Comparison of ENCODE assay signal across 17 cellular contexts in the genomic region with DNA sequence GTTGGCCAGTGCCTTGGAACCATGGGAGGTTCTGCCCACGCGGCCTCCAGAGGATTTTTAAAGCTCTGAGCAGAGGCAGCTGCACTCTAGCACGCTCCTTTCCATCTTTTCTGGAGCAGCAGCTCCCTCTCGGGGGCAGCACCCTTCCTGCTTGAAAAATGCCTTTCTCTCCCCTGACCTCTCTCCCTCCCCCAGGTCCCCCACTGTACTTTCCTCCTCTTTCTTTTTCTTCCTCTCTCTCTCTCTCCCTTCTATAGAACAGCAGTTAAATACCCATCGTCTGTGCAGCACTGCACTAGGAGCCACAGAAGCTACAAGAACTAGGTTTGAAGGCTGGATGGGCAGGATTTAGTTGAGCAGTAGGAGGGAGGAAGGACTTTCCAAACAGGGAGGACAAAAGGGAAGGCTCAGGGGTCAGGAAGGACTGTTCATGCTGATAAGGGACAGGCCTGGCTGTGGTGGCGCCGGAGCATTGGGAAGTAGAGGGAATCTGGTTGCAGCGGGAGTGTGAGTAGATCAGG. TPM values are rescaled to one million over a fixed set of nuclear protein-coding genes. Genes with fewer than 3 reads are reported as not detected.
DNase-seq lines count a peak whose midpoint lies in the region; ATAC-seq and TF ChIP-seq lines count a peak whose summit lies in the region.
"Had no signal": no experiment of that assay in that cellular context is flagged by ENCODE, and none has a peak within 500 bp of the region (broad histone marks: within the 10 kb centered on the region; RNA-seq: fewer than 3 reads in every experiment).

No MANE protein-coding gene starts in this region.

- H3K27me3 ChIP-seq in muscle layer of colon (ENCODE audit: control insufficient read depth in 1 of 2, insufficient read depth in 2 of 2, low read length in 2 of 2) (no peaks in the 10 kb centered on the region), vagina (no peaks in the 10 kb centered on the region)

- no peak overlapping the region for H3K4me3 ChIP-seq in fibroblast of villous mesenchyme (ENCODE audit: low read depth, low read length)
- H3K4me3 ChIP-seq in muscle layer of colon (ENCODE audit: low read depth in 1 of 2, low read length in 2 of 2): no peak overlapping the region
- H3K4me3 ChIP-seq in vagina: no peak overlapping the region

- H3K4me1 ChIP-seq in muscle layer of colon (ENCODE audit: insufficient read depth, low read length) (peaks cover 72% of the 10 kb centered on the region), vagina (peaks cover 68% of the 10 kb centered on the region)

- H3K4me1 Mint-ChIP-seq in activated naive CD4-positive, alpha-beta T cell treated with anti-CD3 and anti-CD28 coated beads for 36 hours (ENCODE audit: low read depth): peaks cover 7% of the 10 kb centered on the region
- H3K4me1 Mint-ChIP-seq in activated CD4-positive, alpha-beta T cell treated with anti-CD3 and anti-CD28 coated beads, Interleukin-2, amount 10 ng/mL, durations not matched to agents 24 days and 14 days: peaks cover 4% of the 10 kb centered on the region

- CTCF ChIA-PET in activated naive CD4-positive, alpha-beta T cell treated with anti-CD3 and anti-CD28 coated beads for 36 hours (lab: Charles Lee): no interaction called here

- H3K4me3 Mint-ChIP-seq in activated naive CD4-positive, alpha-beta T cell treated with anti-CD3 and anti-CD28 coated beads for 36 hours: no peak overlapping the region
- H3K4me3 Mint-ChIP-seq in activated CD4-positive, alpha-beta T cell treated with anti-CD3 and anti-CD28 coated beads, Interleukin-2, amount 10 ng/mL, durations not matched to agents 24 days and 14 days: no peak overlapping the region
- H3K4me3 Mint-ChIP-seq: activated T-cell treated with anti-CD3 and anti-CD28 coated beads, Interleukin-2, amount 50 U/mL, for 4 hours; neural crest cell had no signal

- peak overlapping the region; percentile 26 for H3K27ac ChIP-seq in muscle layer of colon (ENCODE audit: low read depth, low read length)
- H3K27ac ChIP-seq in vagina: peak overlapping the region; percentile 24
- H3K27ac ChIP-seq: 22Rv1 had no signal

- ATAC-seq in GM18907 (IDR thresholded peaks at IDR 0.05; ENCODE audit: unreplicated experiment): no peak
- ATAC-seq: activated T-cell treated with anti-CD3 and anti-CD28 coated beads, Interleukin-2, amount 50 U/mL, for 4 hours had no signal

- peaks cover 5% of the 10 kb centered on the region for H3K27me3 Mint-ChIP-seq in activated naive CD4-positive, alpha-beta T cell treated with anti-CD3 and anti-CD28 coated beads for 36 hours (ENCODE audit: low read depth)
- H3K27me3 Mint-ChIP-seq in activated CD4-positive, alpha-beta T cell treated with anti-CD3 and anti-CD28 coated beads, Interleukin-2, amount 10 ng/mL, durations not matched to agents 24 days and 14 days: peaks cover 7% of the 10 kb centered on the region

- H3K9ac ChIP-seq in muscle layer of colon (ENCODE audit: low read length): no peak overlapping the region

- no peaks in the 10 kb centered on the region for H3K9me3 Mint-ChIP-seq in activated naive CD4-positive, alpha-beta T cell treated with anti-CD3 and anti-CD28 coated beads for 36 hours
- no peaks in the 10 kb centered on the region for H3K9me3 Mint-ChIP-seq in activated CD4-positive, alpha-beta T cell treated with anti-CD3 and anti-CD28 coated beads, Interleukin-2, amount 10 ng/mL, durations not matched to agents 24 days and 14 days
- H3K9me3 Mint-ChIP-seq: activated T-cell treated with anti-CD3 and anti-CD28 coated beads, Interleukin-2, amount 50 U/mL, for 4 hours; neural crest cell had no signal

- peaks cover 5% of the 10 kb centered on the region for H3K36me3 ChIP-seq in muscle layer of colon (ENCODE audit: insufficient read depth, low read length)
- H3K36me3 ChIP-seq in vagina: no peaks in the 10 kb centered on the region

- no peaks in the 10 kb centered on the region for H3K36me3 Mint-ChIP-seq in activated naive CD4-positive, alpha-beta T cell treated with anti-CD3 and anti-CD28 coated beads for 36 hours (ENCODE audit: low read depth)
- H3K36me3 Mint-ChIP-seq in activated CD4-positive, alpha-beta T cell treated with anti-CD3 and anti-CD28 coated beads, Interleukin-2, amount 10 ng/mL, durations not matched to agents 24 days and 14 days (ENCODE audit: low read depth): no peaks in the 10 kb centered on the region

- TF ChIP-seq CTCF in fibroblast of villous mesenchyme (IDR thresholded peaks at IDR 0.05; ENCODE audit: insufficient read depth, low read depth, low read length) (peak; percentile 46), vagina (IDR thresholded peaks at IDR 0.05) (peak in 1 of 3 experiments; percentile 11)

- no peaks in the 10 kb centered on the region for H3K9me3 ChIP-seq in muscle layer of colon (ENCODE audit: low read length)
- H3K9me3 ChIP-seq in vagina: no peaks in the 10 kb centered on the region

- H3K27ac Mint-ChIP-seq in activated naive CD4-positive, alpha-beta T cell treated with anti-CD3 and anti-CD28 coated beads for 36 hours: no peak overlapping the region
- H3K27ac Mint-ChIP-seq in activated CD4-positive, alpha-beta T cell treated with anti-CD3 and anti-CD28 coated beads, Interleukin-2, amount 10 ng/mL, durations not matched to agents 24 days and 14 days: no peak overlapping the region

- intact Hi-C loops in activated naive CD4-positive, alpha-beta T cell treated with anti-CD3 and anti-CD28 coated beads for 36 hours (cut with micrococcal nuclease): no loop called here
- intact Hi-C loops in vagina (cut with DNase I): loop anchor here (5.0 kb wide), 1 partner anchor 74 kb away; the partner anchor contains the start of gene ZNF592
- intact Hi-C loops in activated CD4-positive, alpha-beta T cell treated with anti-CD3 and anti-CD28 coated beads, Interleukin-2, amount 10 ng/mL, durations not matched to agents 24 days and 14 days (cut with micrococcal nuclease): loop anchor here (10.0 kb wide), 1 partner anchor 53 kb away; no protein-coding TSS in a partner anchor

- TF ChIP-seq POLR2A in vagina (IDR thresholded peaks at IDR 0.05): no peak

- DNase-seq in activated naive CD4-positive, alpha-beta T cell treated with anti-CD3 and anti-CD28 coated beads for 36 hours: peak; percentile 14
- DNase-seq in activated naive CD4-positive, alpha-beta T cell treated with anti-CD3 and anti-CD28 coated beads, Interleukin-2, amount 50 U/mL, for 16 hours: no peak
- DNase-seq in fibroblast of villous mesenchyme (ENCODE audit: low read depth): peak; percentile 39
- DNase-seq in vagina (ENCODE audit: extremely low spot score in 2 of 2): no peak
- no peak for DNase-seq in NCI-H526 treated with DMSO at 0.1 percent for 48 hours (lab: John Stamatoyannopoulos, UW)
- no peak for DNase-seq in activated CD4-positive, alpha-beta T cell treated with anti-CD3 and anti-CD28 coated beads, Interleukin-2, amount 10 ng/mL, durations not matched to agents 24 days and 14 days
- DNase-seq: activated CD4-positive, CD25-positive, alpha-beta regulatory T cell treated with anti-CD3 and anti-CD28 coated beads, Interleukin-2, amount 50 U/mL, for 72 hours; activated T-cell treated with anti-CD3 and anti-CD28 coated beads, Interleukin-2, amount 50 U/mL, for 4 hours; foreskin fibroblast; islet precursor cell; NCI-H2171 treated with DMSO at 0.1 percent for 48 hours; substantia nigra; SW 1271 had no signal

RNA-seq across cellular contexts. Expression of gene ALPK3, which starts 4.4 kb away (rescaled TPM):
- under 1 TPM; 0.02 to 0.05 TPM for total RNA-seq in activated naive CD4-positive, alpha-beta T cell treated with anti-CD3 and anti-CD28 coated beads for 36 hours
- total RNA-seq in fibroblast of villous mesenchyme: 0.86 and 1.3 TPM in 2 replicates
- 2.5 TPM for total RNA-seq in vagina
- 0.09 and 0.21 TPM in 2 replicates for total RNA-seq in activated CD4-positive, alpha-beta T cell treated with anti-CD3 and anti-CD28 coated beads, Interleukin-2, amount 10 ng/mL, durations not matched to agents 24 days and 14 days

Comparison
In these comparisons a context has a peak if more than half of its experiments do, and no peak if none do; other contexts are left out.
1. DNase-seq: peak in activated naive CD4-positive, alpha-beta T cell treated with anti-CD3 and anti-CD28 coated beads for 36 hours (single experiment) and fibroblast of villous mesenchyme (single experiment); none in activated naive CD4-positive, alpha-beta T cell treated with anti-CD3 and anti-CD28 coated beads, Interleukin-2, amount 50 U/mL, for 16 hours (single experiment), vagina (0 of 2), NCI-H526 treated with DMSO at 0.1 percent for 48 hours (single experiment) and activated CD4-positive, alpha-beta T cell treated with anti-CD3 and anti-CD28 coated beads, Interleukin-2, amount 10 ng/mL, durations not matched to agents 24 days and 14 days (single experiment).